8 cellular contexts compared by ENCODE assay signal in genomic region chr1:103525114-103525606, GRCh38. TPM values are rescaled to one million over a fixed set of nuclear protein-coding genes. Genes with fewer than 3 reads are reported as not detected.
A peak's percentile ranks its signal among the peaks of the same experiment; 100 is the strongest.
DNase-seq lines count a peak whose midpoint lies in the region; ATAC-seq and TF ChIP-seq lines count a peak whose summit lies in the region.

No MANE protein-coding gene starts in this region.

- DNase-seq in CD1c-positive myeloid dendritic cell (ENCODE audit: extremely low spot score) (peak; percentile 57), NCI-H345 (lab: John Stamatoyannopoulos, UW) (peak; percentile 44), right atrium auricular region (ENCODE audit: low spot score) (no peak)
- no peak for DNase-seq in activated naive CD8-positive, alpha-beta T cell treated with anti-CD3 and anti-CD28 coated beads, Interleukin-2, amount 10 ng/mL, durations not matched to agents 7 days and 5 days
- DNase-seq in stimulated activated CD4-positive, alpha-beta T cell treated with anti-CD3 and anti-CD28 coated beads, Interleukin-1b, Interleukin-23, amount 100 ng/mL, for 48 hours, result no peak

- peak overlapping the region; percentile 82 for H3K4me3 Mint-ChIP-seq in activated naive CD8-positive, alpha-beta T cell treated with anti-CD3 and anti-CD28 coated beads, Interleukin-2, amount 10 ng/mL, durations not matched to agents 7 days and 5 days

- H3K27ac Mint-ChIP-seq in activated naive CD8-positive, alpha-beta T cell treated with anti-CD3 and anti-CD28 coated beads, Interleukin-2, amount 10 ng/mL, durations not matched to agents 7 days and 5 days, result peak overlapping the region; percentile 72

- H3K4me3 ChIP-seq in right atrium auricular region (peak overlapping the region; percentile 19 to 43), rectal smooth muscle tissue (ENCODE audit: low read length) (peak overlapping the region; percentile 64)

- H3K9me3 ChIP-seq in right atrium auricular region, result no peaks in the 10 kb centered on the region

- H3K27me3 Mint-ChIP-seq in activated naive CD8-positive, alpha-beta T cell treated with anti-CD3 and anti-CD28 coated beads, Interleukin-2, amount 10 ng/mL, durations not matched to agents 7 days and 5 days, result peaks cover 2% of the 10 kb centered on the region

- H3K27me3 ChIP-seq in right atrium auricular region (no peaks in the 10 kb centered on the region), rectal smooth muscle tissue (ENCODE audit: control insufficient read depth, insufficient read depth, low read length) (no peaks in the 10 kb centered on the region)

- H3K4me1 ChIP-seq in right atrium auricular region, result peaks cover 0 to 38% of the 10 kb centered on the region in 2 donors
- peaks cover 12% of the 10 kb centered on the region for H3K4me1 ChIP-seq in rectal smooth muscle tissue (ENCODE audit: control insufficient read depth, insufficient read depth, low read length)

- H3K9me3 Mint-ChIP-seq in activated naive CD8-positive, alpha-beta T cell treated with anti-CD3 and anti-CD28 coated beads, Interleukin-2, amount 10 ng/mL, durations not matched to agents 7 days and 5 days, result no peaks in the 10 kb centered on the region

- peaks cover 17% of the 10 kb centered on the region for H3K36me3 Mint-ChIP-seq in activated naive CD8-positive, alpha-beta T cell treated with anti-CD3 and anti-CD28 coated beads, Interleukin-2, amount 10 ng/mL, durations not matched to agents 7 days and 5 days

- TF ChIP-seq CTCF in right atrium auricular region (IDR thresholded peaks at IDR 0.05), result no peak

- H3K36me3 ChIP-seq in right atrium auricular region, result peaks cover 5% of the 10 kb centered on the region
- H3K36me3 ChIP-seq in rectal smooth muscle tissue (ENCODE audit: control insufficient read depth, insufficient read depth, low read length), result no peaks in the 10 kb centered on the region

- POLR2A ChIA-PET in activated naive CD8-positive, alpha-beta T cell treated with anti-CD3 and anti-CD28 coated beads, Interleukin-2, amount 10 ng/mL, durations not matched to agents 7 days and 5 days (lab: Charles Lee), result no interaction called here

- peaks cover 20% of the 10 kb centered on the region for H3K4me1 Mint-ChIP-seq in activated naive CD8-positive, alpha-beta T cell treated with anti-CD3 and anti-CD28 coated beads, Interleukin-2, amount 10 ng/mL, durations not matched to agents 7 days and 5 days

- peak; percentile 53 for ATAC-seq in GM18868 (IDR thresholded peaks at IDR 0.05; ENCODE audit: unreplicated experiment)
- peak; percentile 55 for ATAC-seq in HG03025 (IDR thresholded peaks at IDR 0.05; ENCODE audit: low FRiP score, unreplicated experiment)
- peak; percentile 57 for ATAC-seq in activated naive CD8-positive, alpha-beta T cell treated with anti-CD3 and anti-CD28 coated beads, Interleukin-2, amount 10 ng/mL, durations not matched to agents 7 days and 5 days (ENCODE audit: low read depth)

- no peak overlapping the region for H3K9ac ChIP-seq in rectal smooth muscle tissue (ENCODE audit: low read length)

- H3K27ac ChIP-seq in right atrium auricular region, result peak overlapping the region in 1 of 2 donors; percentile 37
- H3K27ac ChIP-seq in rectal smooth muscle tissue (ENCODE audit: low read depth, low read length), result no peak overlapping the region

RNA-seq across cellular contexts. Expression of gene RNPC3, which starts 0.3 kb away (rescaled TPM):
- 10 to 100 TPM; 44.4 to 47.8 TPM for total RNA-seq in activated naive CD8-positive, alpha-beta T cell treated with anti-CD3 and anti-CD28 coated beads, Interleukin-2, amount 10 ng/mL, durations not matched to agents 7 days and 5 days
- 10 to 100 TPM; 10.3 to 12.1 TPM for total RNA-seq in right atrium auricular region

RNA-seq across cellular contexts. Expression of gene AMY2B, which starts 46.2 kb away (rescaled TPM):
- 10 to 100 TPM; 23.3 to 23.5 TPM for total RNA-seq in activated naive CD8-positive, alpha-beta T cell treated with anti-CD3 and anti-CD28 coated beads, Interleukin-2, amount 10 ng/mL, durations not matched to agents 7 days and 5 days
- 10 to 100 TPM; 25.1 to 37.1 TPM for total RNA-seq in right atrium auricular region

Comparison
In these comparisons a context has a peak if more than half of its experiments do, and no peak if none do; other contexts are left out.
1. DNase-seq: peak in CD1c-positive myeloid dendritic cell (single experiment) and NCI-H345 (single experiment); none in activated naive CD8-positive, alpha-beta T cell treated with anti-CD3 and anti-CD28 coated beads, Interleukin-2, amount 10 ng/mL, durations not matched to agents 7 days and 5 days (single experiment), right atrium auricular region (single experiment) and stimulated activated CD4-positive, alpha-beta T cell treated with anti-CD3 and anti-CD28 coated beads, Interleukin-1b, Interleukin-23, amount 100 ng/mL, for 48 hours (single experiment).
2. Peak in every context shown above with its lines, with median percentiles within 50 percentile points of each other: ATAC-seq.